Comparison of ENCODE assay signal across 17 cellular contexts in genomic region chr11:116991491-116991890, GRCh38.
"Had no signal": no experiment of that assay in that cellular context is flagged by ENCODE, and none has a peak within 500 bp of the region (broad histone marks: within the 10 kb centered on the region; RNA-seq: fewer than 3 reads in every experiment).

No MANE protein-coding gene starts in this region.

- H3K36me3 ChIP-seq: adrenal gland, neural progenitor cell, tibial nerve had no signal

- H3K36me3 Mint-ChIP-seq: neural progenitor cell had no signal

- H3K9me3 ChIP-seq: adrenal gland, tibial nerve had no signal

- H3K27ac ChIP-seq: adrenal gland, epithelial cell of prostate, foreskin keratinocyte, hepatocyte had no signal

- H3K27ac Mint-ChIP-seq: activated CD4-positive, alpha-beta T cell treated with anti-CD3 and anti-CD28 coated beads, Interleukin-2, amount 10 ng/mL, durations not matched to agents 7 days and 5 days; activated CD8-positive, alpha-beta T cell treated with anti-CD3 and anti-CD28 coated beads, Interleukin-2, amount 10 ng/mL, durations not matched to agents 7 days and 5 days; activated naive CD4-positive, alpha-beta T cell treated with anti-CD3 and anti-CD28 coated beads, Interleukin-2, amount 50 U/mL, for 72 hours; endodermal cell; neural progenitor cell had no signal

- H3K27me3 ChIP-seq: adrenal gland, foreskin keratinocyte, hepatocyte, neural progenitor cell, tibial nerve had no signal

- DNase-seq: activated CD4-positive, alpha-beta T cell treated with anti-CD3 and anti-CD28 coated beads, Interleukin-2, amount 10 ng/mL, durations not matched to agents 7 days and 5 days; activated CD8-positive, alpha-beta T cell treated with anti-CD3 and anti-CD28 coated beads, Interleukin-2, amount 10 ng/mL, durations not matched to agents 7 days and 5 days; activated effector memory CD4-positive, alpha-beta T cell treated with anti-CD3 and anti-CD28 coated beads, Interleukin-2, amount 50 U/mL, for 16 hours; activated T-cell treated with anti-CD3 and anti-CD28 coated beads, Interleukin-2, amount 50 U/mL, for 48 hours; adrenal gland; endodermal cell; foreskin keratinocyte; left cardiac atrium; stimulated activated CD4-positive, alpha-beta T cell treated with anti-CD3 and anti-CD28 coated beads, Interleukin-2, amount 100 ng/mL, for 24 hours had no signal

- H3K4me3 ChIP-seq: adrenal gland, hepatocyte, neural progenitor cell, tibial nerve had no signal

- H3K9me3 Mint-ChIP-seq: activated CD4-positive, alpha-beta T cell treated with anti-CD3 and anti-CD28 coated beads, Interleukin-2, amount 10 ng/mL, durations not matched to agents 7 days and 5 days; activated naive CD4-positive, alpha-beta T cell treated with anti-CD3 and anti-CD28 coated beads, Interleukin-2, amount 50 U/mL, for 72 hours; endodermal cell; neural progenitor cell; stimulated activated naive CD8-positive, alpha-beta T cell treated with anti-CD3 and anti-CD28 coated beads, Interleukin-15, Interleukin-2, amounts not matched to agents 100 ng/mL and 50 ng/mL, for 24 hours had no signal

- ATAC-seq: activated CD4-positive, CD25-positive, alpha-beta regulatory T cell treated with anti-CD3 and anti-CD28 coated beads, Interleukin-2, amount 50 U/mL, for 24 hours; activated CD8-positive, alpha-beta T cell treated with anti-CD3 and anti-CD28 coated beads, Interleukin-2, amount 10 ng/mL, durations not matched to agents 7 days and 5 days; activated naive CD4-positive, alpha-beta T cell treated with anti-CD3 and anti-CD28 coated beads, Interleukin-2, amount 50 U/mL, for 72 hours; foreskin keratinocyte; left cardiac atrium had no signal

- H3K4me3 Mint-ChIP-seq: activated CD4-positive, alpha-beta T cell treated with anti-CD3 and anti-CD28 coated beads, Interleukin-2, amount 10 ng/mL, durations not matched to agents 7 days and 5 days; activated CD8-positive, alpha-beta T cell treated with anti-CD3 and anti-CD28 coated beads, Interleukin-2, amount 10 ng/mL, durations not matched to agents 7 days and 5 days; endodermal cell; neural progenitor cell; stimulated activated naive CD8-positive, alpha-beta T cell treated with anti-CD3 and anti-CD28 coated beads, Interleukin-15, Interleukin-2, amounts not matched to agents 100 ng/mL and 50 ng/mL, for 24 hours had no signal

- H3K27me3 Mint-ChIP-seq: activated CD4-positive, alpha-beta T cell treated with anti-CD3 and anti-CD28 coated beads, Interleukin-2, amount 10 ng/mL, durations not matched to agents 7 days and 5 days; progenitor cell of endocrine pancreas; stimulated activated naive CD8-positive, alpha-beta T cell treated with anti-CD3 and anti-CD28 coated beads, Interleukin-15, Interleukin-2, amounts not matched to agents 100 ng/mL and 50 ng/mL, for 24 hours had no signal
